Comparison of ENCODE assay signal across 1 cellular context in genomic region chr3:12895391-12896205, GRCh38.
TF ChIP-seq lines count a peak whose summit lies in the region.

No MANE protein-coding gene starts in this region.

TF ChIP-seq in K562, 482 proteins besides CTCF, POLR2A, EP300 and RAD21:
- TF ChIP-seq PKNOX1 (IDR thresholded peaks at IDR 0.05), result 0 out of 2 replicates have a peak, but pooled peaks have one; percentile 11
- no peak for TF ChIP-seq SIX5 (IDR thresholded peaks at IDR 0.05; ENCODE audit: borderline replicate concordance in 1 of 2, insufficient read depth in 1 of 2, low read depth in 1 of 2, low read length in 2 of 2)
- peak; percentile 48 for TF ChIP-seq CBFA2T3 (IDR thresholded peaks at IDR 0.05)
- no peak for TF ChIP-seq FOXJ3 (CRISPR knock-in tag; IDR thresholded peaks at IDR 0.05)
- 0 out of 2 replicates have a peak, but pooled peaks have one; percentile 18 for TF ChIP-seq CHD2 (IDR thresholded peaks at IDR 0.05; ENCODE audit: low read depth, low read length)
- TF ChIP-seq, protein P1, sequence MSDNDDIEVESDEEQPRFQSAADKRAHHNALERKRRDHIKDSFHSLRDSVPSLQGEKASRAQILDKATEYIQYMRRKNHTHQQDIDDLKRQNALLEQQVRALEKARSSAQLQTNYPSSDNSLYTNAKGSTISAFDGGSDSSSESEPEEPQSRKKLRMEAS (CRISPR knock-in tag; IDR thresholded peaks at IDR 0.05), result 0 out of 2 replicates have a peak, but pooled peaks have one; percentile 24
- 0 out of 2 replicates have a peak, but pooled peaks have one; percentile 26 for TF ChIP-seq ZNF431 (CRISPR knock-in tag; IDR thresholded peaks at IDR 0.05)
- 0 out of 2 replicates have a peak, but pooled peaks have one; percentile 58 for TF ChIP-seq PURB (CRISPR knock-in tag; IDR thresholded peaks at IDR 0.05; ENCODE audit: low read depth)
- TF ChIP-seq, protein P2, sequence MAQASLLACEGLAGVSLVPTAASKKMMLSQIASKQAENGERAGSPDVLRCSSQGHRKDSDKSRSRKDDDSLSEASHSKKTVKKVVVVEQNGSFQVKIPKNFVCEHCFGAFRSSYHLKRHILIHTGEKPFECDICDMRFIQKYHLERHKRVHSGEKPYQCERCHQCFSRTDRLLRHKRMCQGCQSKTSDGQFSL (CRISPR knock-in tag; IDR thresholded peaks at IDR 0.05), result peak; percentile 49; the same call in 1 of the 2 replicates
- TF ChIP-seq, protein P2 (tag; IDR thresholded peaks at IDR 0.05), result 0 out of 4 replicates have a peak, but pooled peaks of 1 of the 2 experiments have one; percentile 31
- TF ChIP-seq HDGF (IDR thresholded peaks at IDR 0.05), result no peak
- TF ChIP-seq ZNF263 (CRISPR knock-in tag; IDR thresholded peaks at IDR 0.05; ENCODE audit: borderline replicate concordance), result peak; percentile 66; the same call in 1 of the 2 replicates
